ENCODE assay signal across 24 cellular contexts in the genomic region with DNA sequence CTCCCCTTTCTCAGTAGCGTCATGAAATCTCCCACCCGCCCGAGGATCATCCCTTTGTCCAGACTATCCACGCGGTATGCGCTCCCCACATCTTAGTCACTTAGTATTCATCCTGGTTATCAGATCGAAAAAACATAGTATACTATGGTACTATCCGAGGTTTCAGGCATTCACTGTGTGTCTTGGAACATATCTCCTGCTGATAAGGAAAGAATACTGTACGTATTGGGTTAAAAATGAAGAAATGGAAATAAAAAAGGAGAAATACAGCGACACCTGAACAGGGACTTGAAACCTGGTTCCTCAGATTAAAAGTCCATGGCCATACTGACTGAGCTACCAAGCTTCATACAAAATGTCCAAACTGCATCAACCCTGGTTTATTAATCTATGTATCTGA. TPM values are rescaled to one million over a fixed set of nuclear protein-coding genes. Genes with fewer than 3 reads are reported as not detected.
DNase-seq lines count a peak whose midpoint lies in the region; ATAC-seq, FAIRE-seq and TF ChIP-seq lines count a peak whose summit lies in the region.
"Had no signal": no experiment of that assay in that cellular context is flagged by ENCODE, and none has a peak within 500 bp of the region (broad histone marks: within the 10 kb centered on the region; RNA-seq: fewer than 3 reads in every experiment).

No MANE protein-coding gene starts in this region.

- H4K20me1 ChIP-seq in DOHH2 (ENCODE audit: control insufficient read depth, insufficient read depth, low read depth, low read length) (no peaks in the 10 kb centered on the region), OCI-LY3 (ENCODE audit: insufficient read depth, low read length) (no peaks in the 10 kb centered on the region)

- TF ChIP-seq RAD21 in A549 (conservative IDR thresholded peaks at IDR 0.05 in 1 of 2, IDR thresholded peaks at IDR 0.05 in 1 of 2): no peak

- H3K36me3 ChIP-seq in DOHH2 (ENCODE audit: control insufficient read depth, low read length): no peaks in the 10 kb centered on the region
- H3K36me3 ChIP-seq in OCI-LY3 (replicated peaks; ENCODE audit: low read depth, low read length): no peaks in the 10 kb centered on the region
- H3K36me3 ChIP-seq: vagina had no signal

- ATAC-seq in A549 (no peak), GM21526 (IDR thresholded peaks at IDR 0.05; ENCODE audit: low FRiP score, unreplicated experiment) (no peak), GM19397 (IDR thresholded peaks at IDR 0.05; ENCODE audit: unreplicated experiment) (no peak), GM21390 (IDR thresholded peaks at IDR 0.05; ENCODE audit: unreplicated experiment) (no peak)
- ATAC-seq: activated naive CD4-positive, alpha-beta T cell treated with anti-CD3 and anti-CD28 coated beads, Interleukin-2, amount 50 U/mL, for 72 hours had no signal

- peak overlapping the region; percentile 83; the same call in 1 of the 2 replicates for H3K9ac ChIP-seq in OCI-LY3 (ENCODE audit: low read length)

- H3K4me1 ChIP-seq in A549: peaks cover 5% of the 10 kb centered on the region; the same call in 2 of the 3 replicates
- H3K4me1 ChIP-seq in DOHH2 (ENCODE audit: control insufficient read depth, low read length): peaks cover 48% of the 10 kb centered on the region
- H3K4me1 ChIP-seq in OCI-LY3 (ENCODE audit: low read length): peaks cover 29% of the 10 kb centered on the region

- no peak overlapping the region for H3K4me3 ChIP-seq in A549
- peak overlapping the region; percentile 99 for H3K4me3 ChIP-seq in DOHH2 (ENCODE audit: low read length)
- peak overlapping the region; percentile 84 for H3K4me3 ChIP-seq in OCI-LY3 (ENCODE audit: low read length)

- no peaks in the 10 kb centered on the region for H3K9me2 ChIP-seq in DOHH2 (replicated peaks; ENCODE audit: control insufficient read depth, low read length)

- no peak overlapping the region for H2AFZ ChIP-seq in OCI-LY3 (ENCODE audit: low read depth, low read length)

- H3K27ac ChIP-seq in A549 (no peak overlapping the region), DOHH2 (ENCODE audit: low read depth, low read length) (no peak overlapping the region), OCI-LY3 (ENCODE audit: low read length) (no peak overlapping the region)

- no peaks in the 10 kb centered on the region for H3K27me3 ChIP-seq in DOHH2 (ENCODE audit: control insufficient read depth, low read length)
- no peaks in the 10 kb centered on the region for H3K27me3 ChIP-seq in OCI-LY3 (ENCODE audit: low read depth, low read length)
- H3K27me3 ChIP-seq: vagina had no signal

- H3F3A ChIP-seq in DOHH2 (ENCODE audit: control insufficient read depth, insufficient read depth): peaks cover 32% of the 10 kb centered on the region

- 84% methylated on average over 10 of the region's 10 CpGs for WGBS in A549 (ENCODE audit: missing lambda C conversion rate)

- no peak for DNase-seq in A549 (ENCODE audit: low read depth in 1 of 2, low spot score in 1 of 2)
- DNase-seq in ecto neural progenitor cell (ENCODE audit: low spot score): peak; percentile 10
- no peak for DNase-seq in AG08396 (ENCODE audit: low spot score)
- DNase-seq: activated CD4-positive, alpha-beta T cell treated with anti-CD3 and anti-CD28 coated beads for 48 hours; activated CD8-positive, alpha-beta memory T cell treated with anti-CD3 and anti-CD28 coated beads, Interleukin-2, amount 50 U/mL, for 48 hours; aorta; CD4-positive, alpha-beta memory T cell; DMS153; NCI-H1694; NCI-H526; posterior cingulate gyrus; Right ventricle myocardium superior; stimulated activated CD4-positive, alpha-beta T cell treated with anti-CD3 and anti-CD28 coated beads, Interleukin-12 subunit alpha, Interleukin-12 subunit beta, amount 100 ng/mL, for 4 hours; stimulated activated CD4-positive, alpha-beta T cell treated with anti-CD3 and anti-CD28 coated beads, Interleukin-4, amount 100 ng/mL, for 24 hours; stimulated activated naive CD4-positive, alpha-beta T cell had no signal

- TF ChIP-seq EP300 in A549 (IDR thresholded peaks at IDR 0.05): no peak

- POLR2A ChIA-PET in A549 (lab: Yijun Ruan, JAX): interaction anchor here (1.2 kb wide), 1 partner anchor 19 kb away, joined by 4 read pairs; no protein-coding TSS in a partner anchor

- TF ChIP-seq POLR2A in A549 (IDR thresholded peaks at IDR 0.05; ENCODE audit: low read length): no peak

- peak overlapping the region; percentile 72; the same call in 2 of the 3 replicates for H3K4me2 ChIP-seq in A549
- peak overlapping the region; percentile 87 for H3K4me2 ChIP-seq in DOHH2 (ENCODE audit: low read length)
- peak overlapping the region; percentile 83 for H3K4me2 ChIP-seq in OCI-LY3 (ENCODE audit: low read length)

- no peak for FAIRE-seq in A549 (lab: Jason Lieb, UNC)
- FAIRE-seq: G401.6, keratinocyte had no signal

- H3K79me2 ChIP-seq in DOHH2 (ENCODE audit: control insufficient read depth, low read length) (no peaks in the 10 kb centered on the region), OCI-LY3 (ENCODE audit: low read length) (no peaks in the 10 kb centered on the region)

- H3K9me3 ChIP-seq in A549 (no peaks in the 10 kb centered on the region), DOHH2 (ENCODE audit: control insufficient read depth, insufficient read depth, low read length) (no peaks in the 10 kb centered on the region), OCI-LY3 (ENCODE audit: insufficient read depth, low read length) (no peaks in the 10 kb centered on the region)
- H3K9me3 ChIP-seq: vagina had no signal

- CTCF ChIA-PET in A549 (lab: Yijun Ruan, JAX): interaction anchor here (0.9 to 1.5 kb wide), 2 partner anchors 17 to 20 kb away, joined by 3 to 4 read pairs; no protein-coding TSS in a partner anchor

- TF ChIP-seq CTCF in A549 (IDR thresholded peaks at IDR 0.05) (no peak), DOHH2 (IDR thresholded peaks at IDR 0.05; ENCODE audit: low read depth, low read length, poor library complexity, severe bottlenecking) (no peak), OCI-LY3 (IDR thresholded peaks at IDR 0.05; ENCODE audit: low read depth, low read length) (no peak)

TF ChIP-seq in A549, 52 proteins besides CTCF, POLR2A, EP300 and RAD21 (continues in another document):
- no peak for TF ChIP-seq RCOR1 (IDR thresholded peaks at IDR 0.05; ENCODE audit: low read depth, low read length)
- no peak for TF ChIP-seq POLR2AphosphoS2 (conservative IDR thresholded peaks at IDR 0.05; ENCODE audit: low read length)
- TF ChIP-seq HOXB13 (CRISPR knock-in tag; IDR thresholded peaks at IDR 0.05; ENCODE audit: low read depth): no peak
- TF ChIP-seq, protein P1, sequence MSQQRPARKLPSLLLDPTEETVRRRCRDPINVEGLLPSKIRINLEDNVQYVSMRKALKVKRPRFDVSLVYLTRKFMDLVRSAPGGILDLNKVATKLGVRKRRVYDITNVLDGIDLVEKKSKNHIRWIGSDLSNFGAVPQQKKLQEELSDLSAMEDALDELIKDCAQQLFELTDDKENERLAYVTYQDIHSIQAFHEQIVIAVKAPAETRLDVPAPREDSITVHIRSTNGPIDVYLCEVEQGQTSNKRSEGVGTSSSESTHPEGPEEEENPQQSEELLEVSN (IDR thresholded peaks at IDR 0.05; ENCODE audit: borderline replicate concordance, low read depth): no peak
- TF ChIP-seq, protein P2, sequence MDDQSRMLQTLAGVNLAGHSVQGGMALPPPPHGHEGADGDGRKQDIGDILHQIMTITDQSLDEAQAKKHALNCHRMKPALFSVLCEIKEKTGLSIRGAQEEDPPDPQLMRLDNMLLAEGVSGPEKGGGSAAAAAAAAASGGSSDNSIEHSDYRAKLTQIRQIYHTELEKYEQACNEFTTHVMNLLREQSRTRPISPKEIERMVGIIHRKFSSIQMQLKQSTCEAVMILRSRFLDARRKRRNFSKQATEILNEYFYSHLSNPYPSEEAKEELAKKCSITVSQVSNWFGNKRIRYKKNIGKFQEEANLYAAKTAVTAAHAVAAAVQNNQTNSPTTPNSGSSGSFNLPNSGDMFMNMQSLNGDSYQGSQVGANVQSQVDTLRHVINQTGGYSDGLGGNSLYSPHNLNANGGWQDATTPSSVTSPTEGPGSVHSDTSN (IDR thresholded peaks at IDR 0.05): no peak
- TF ChIP-seq, protein P3, sequence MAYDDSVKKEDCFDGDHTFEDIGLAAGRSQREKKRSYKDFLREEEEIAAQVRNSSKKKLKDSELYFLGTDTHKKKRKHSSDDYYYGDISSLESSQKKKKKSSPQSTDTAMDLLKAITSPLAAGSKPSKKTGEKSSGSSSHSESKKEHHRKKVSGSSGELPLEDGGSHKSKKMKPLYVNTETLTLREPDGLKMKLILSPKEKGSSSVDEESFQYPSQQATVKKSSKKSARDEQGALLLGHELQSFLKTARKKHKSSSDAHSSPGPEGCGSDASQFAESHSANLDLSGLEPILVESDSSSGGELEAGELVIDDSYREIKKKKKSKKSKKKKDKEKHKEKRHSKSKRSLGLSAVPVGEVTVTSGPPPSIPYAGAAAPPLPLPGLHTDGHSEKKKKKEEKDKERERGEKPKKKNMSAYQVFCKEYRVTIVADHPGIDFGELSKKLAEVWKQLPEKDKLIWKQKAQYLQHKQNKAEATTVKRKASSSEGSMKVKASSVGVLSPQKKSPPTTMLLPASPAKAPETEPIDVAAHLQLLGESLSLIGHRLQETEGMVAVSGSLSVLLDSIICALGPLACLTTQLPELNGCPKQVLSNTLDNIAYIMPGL (CRISPR knock-in tag; IDR thresholded peaks at IDR 0.05; ENCODE audit: borderline replicate concordance): no peak
- TF ChIP-seq MYC (IDR thresholded peaks at IDR 0.05; ENCODE audit: borderline replicate concordance, low read length): no peak
- no peak for TF ChIP-seq HEYL (CRISPR knock-in tag; IDR thresholded peaks at IDR 0.05)
- TF ChIP-seq ZC3H11A (IDR thresholded peaks at IDR 0.05): no peak

RNA-seq across cellular contexts. Expression of a gene that starts 14.0 kb away (rescaled TPM):
- polyA plus RNA-seq in A549 (2011; rRNA removed): 59.0 and 62.9 TPM in 2 replicates
- 28.7 and 30.1 TPM in 2 replicates for polyA plus RNA-seq in A549 (2012; cell fraction: cytosol; rRNA removed)
- 10.3 and 11.7 TPM in 2 replicates for polyA plus RNA-seq in A549 (2012; cell fraction: nucleus; rRNA removed)
- 52.8 to 55.0 TPM (median 53.0 TPM) in 3 replicates for polyA plus RNA-seq in A549 (2017; fragmentation: RNase III; extraction: RNeasy Plus Mini Kit Qiagen cat#74134 plus additional on column Dnase treatment)
- 15.7 and 16.9 TPM in 2 replicates for polyA minus RNA-seq in A549 (2011; rRNA and poly(A)+ RNA removed)

RNA-seq across cellular contexts. Expression of a gene that starts 44.5 kb away (rescaled TPM):
- polyA plus RNA-seq in A549 (2011; rRNA removed): 10.6 and 11.9 TPM in 2 replicates
- 14.0 and 18.5 TPM in 2 replicates for polyA plus RNA-seq in A549 (2012; cell fraction: cytosol; rRNA removed)
- 12.6 and 12.9 TPM in 2 replicates for polyA plus RNA-seq in A549 (2012; cell fraction: nucleus; rRNA removed)
- polyA plus RNA-seq in A549 (2017; fragmentation: RNase III; extraction: RNeasy Plus Mini Kit Qiagen cat#74134 plus additional on column Dnase treatment): 10.6 to 11.5 TPM (median 11.1 TPM) in 3 replicates
- polyA minus RNA-seq in A549 (2011; rRNA and poly(A)+ RNA removed): 8.2 and 10.0 TPM in 2 replicates

RNA-seq across cellular contexts. Expression of a gene that starts 52.1 kb away (rescaled TPM):
- polyA plus RNA-seq in A549 (2011; rRNA removed) (not detected in 2 replicates), A549 (2017; fragmentation: RNase III; extraction: RNeasy Plus Mini Kit Qiagen cat#74134 plus additional on column Dnase treatment) (not detected in 3 replicates)
- 0.01 TPM in 1 of 2 replicates, not detected in the other for polyA plus RNA-seq in A549 (2012; cell fraction: cytosol; rRNA removed)
- polyA plus RNA-seq in A549 (2012; cell fraction: nucleus; rRNA removed): 0.02 TPM in 1 of 2 replicates, not detected in the other
- not detected in 2 replicates for polyA minus RNA-seq in A549 (2011; rRNA and poly(A)+ RNA removed)
- polyA plus RNA-seq: aorta, keratinocyte had no signal
